12 cellular contexts compared by ENCODE assay signal in genomic region chr5:96079075-96079474, GRCh38.
DNase-seq lines count a peak whose midpoint lies in the region; ATAC-seq and TF ChIP-seq lines count a peak whose summit lies in the region.
"Had no signal": no experiment of that assay in that cellular context is flagged by ENCODE, and none has a peak within 500 bp of the region (broad histone marks: within the 10 kb centered on the region; RNA-seq: fewer than 3 reads in every experiment).

No MANE protein-coding gene starts in this region.

- TF ChIP-seq CTCF in MCF 10A (IDR thresholded peaks at IDR 0.05; ENCODE audit: unreplicated experiment) = no peak
- no peak for TF ChIP-seq CTCF in breast epithelium (IDR thresholded peaks at IDR 0.05)
- TF ChIP-seq CTCF in foreskin keratinocyte (conservative IDR thresholded peaks at IDR 0.05) = no peak

- POLR2A ChIA-PET in MCF 10A (lab: Yijun Ruan, JAX) = interaction anchor here (0.6 to 6.3 kb wide), 24 partner anchors 9 to 582 kb away, joined by 3 to 70 read pairs (median 4); partner anchors contain the start of gene ELL2

- ATAC-seq in foreskin keratinocyte (peak; percentile 89), GM18505 (IDR thresholded peaks at IDR 0.05; ENCODE audit: unreplicated experiment) (no peak), HG02885 (IDR thresholded peaks at IDR 0.05; ENCODE audit: poor library complexity, unreplicated experiment) (no peak)

- H3K4me1 Mint-ChIP-seq in MCF 10A (ENCODE audit: insufficient read depth, unreplicated experiment) = peaks cover 57% of the 10 kb centered on the region
- H3K4me1 Mint-ChIP-seq in T-helper 1 cell treated with Interleukin-12 subunit alpha and Interleukin-12 subunit beta and Interleukin-4 antibody, amounts not matched to agents 30 μg/mL and 1 μg/mL, for 36 hours (ENCODE audit: low read depth) = peaks cover 21% of the 10 kb centered on the region
- H3K4me1 Mint-ChIP-seq: activated B cell treated with CpG ODN at 0.5 μM for 24 hours had no signal

- no peak overlapping the region for H3K4me3 ChIP-seq in breast epithelium
- H3K4me3 ChIP-seq: esophagus muscularis mucosa had no signal

- no peak for TF ChIP-seq POLR2A in breast epithelium (IDR thresholded peaks at IDR 0.05)
- TF ChIP-seq POLR2A in GM18505 (IDR thresholded peaks at IDR 0.05; ENCODE audit: borderline replicate concordance, extremely low read depth, insufficient read depth, insufficient read length) = no peak

- H3K4me1 ChIP-seq in breast epithelium = no peaks in the 10 kb centered on the region
- H3K4me1 ChIP-seq in foreskin keratinocyte = peaks cover 57% of the 10 kb centered on the region

- BruUV-seq in MCF 10A (replicated peaks; lab: Mats Ljungman, UMichigan) = no TSS peak

- H3K4me3 Mint-ChIP-seq in MCF 10A (ENCODE audit: unreplicated experiment) = peak overlapping the region; percentile 25
- no peak overlapping the region for H3K4me3 Mint-ChIP-seq in T-helper 1 cell treated with Interleukin-12 subunit alpha and Interleukin-12 subunit beta and Interleukin-4 antibody, amounts not matched to agents 30 μg/mL and 1 μg/mL, for 36 hours
- H3K4me3 Mint-ChIP-seq: activated B cell treated with CpG ODN at 0.5 μM for 24 hours had no signal

- H3K36me3 Mint-ChIP-seq in MCF 10A (ENCODE audit: insufficient read depth, unreplicated experiment) = peaks cover 6% of the 10 kb centered on the region
- peaks cover 2% of the 10 kb centered on the region for H3K36me3 Mint-ChIP-seq in T-helper 1 cell treated with Interleukin-12 subunit alpha and Interleukin-12 subunit beta and Interleukin-4 antibody, amounts not matched to agents 30 μg/mL and 1 μg/mL, for 36 hours (ENCODE audit: low read depth)

- DNase-seq in MCF 10A (ENCODE audit: unreplicated experiment) = peak; percentile 93
- no peak for DNase-seq in breast epithelium (ENCODE audit: low spot score in 2 of 2)
- DNase-seq in foreskin keratinocyte = peak; percentile 91 to 96
- peak; percentile 42 for DNase-seq in superior temporal gyrus (ENCODE audit: extremely low spot score)
- no peak for DNase-seq in G401 (ENCODE audit: low spot score)
- DNase-seq: activated B cell treated with CpG ODN at 0.5 μM for 24 hours, DMS79, NCI-H1436 had no signal

- peak overlapping the region; percentile 96 for H3K27ac Mint-ChIP-seq in MCF 10A (ENCODE audit: low read depth, unreplicated experiment)
- H3K27ac Mint-ChIP-seq in T-helper 1 cell treated with Interleukin-12 subunit alpha and Interleukin-12 subunit beta and Interleukin-4 antibody, amounts not matched to agents 30 μg/mL and 1 μg/mL, for 36 hours = peak overlapping the region; percentile 46
- H3K27ac Mint-ChIP-seq: activated B cell treated with CpG ODN at 0.5 μM for 24 hours had no signal

- H3K27me3 Mint-ChIP-seq in MCF 10A (ENCODE audit: insufficient read depth, unreplicated experiment) = no peaks in the 10 kb centered on the region
- no peaks in the 10 kb centered on the region for H3K27me3 Mint-ChIP-seq in T-helper 1 cell treated with Interleukin-12 subunit alpha and Interleukin-12 subunit beta and Interleukin-4 antibody, amounts not matched to agents 30 μg/mL and 1 μg/mL, for 36 hours (ENCODE audit: low read depth)

- no peaks in the 10 kb centered on the region for H3K36me3 ChIP-seq in breast epithelium
- H3K36me3 ChIP-seq: esophagus muscularis mucosa had no signal

- no peaks in the 10 kb centered on the region for H3K9me3 Mint-ChIP-seq in MCF 10A (ENCODE audit: unreplicated experiment)
- no peaks in the 10 kb centered on the region for H3K9me3 Mint-ChIP-seq in T-helper 1 cell treated with Interleukin-12 subunit alpha and Interleukin-12 subunit beta and Interleukin-4 antibody, amounts not matched to agents 30 μg/mL and 1 μg/mL, for 36 hours
- H3K9me3 Mint-ChIP-seq: activated B cell treated with CpG ODN at 0.5 μM for 24 hours had no signal

- in situ Hi-C loops in G401 (cut with HindIII; ENCODE audit: low sequenced_read_pairs) = no loop called here

- H3K27me3 ChIP-seq in breast epithelium (no peaks in the 10 kb centered on the region), foreskin keratinocyte (no peaks in the 10 kb centered on the region)
- H3K27me3 ChIP-seq: esophagus muscularis mucosa had no signal

- H3K27ac ChIP-seq in breast epithelium (no peak overlapping the region), foreskin keratinocyte (peak overlapping the region; percentile 93)
- H3K27ac ChIP-seq: esophagus muscularis mucosa had no signal

- no peaks in the 10 kb centered on the region for H3K9me3 ChIP-seq in breast epithelium
- H3K9me3 ChIP-seq: esophagus muscularis mucosa had no signal

- intact Hi-C loops in MCF 10A (cut with micrococcal nuclease) (loop anchor here (1.0 to 2.0 kb wide), 4 partner anchors 13 to 258 kb away; partner anchors contain the start of gene ELL2), breast epithelium (cut with DNase I; ENCODE audit: low total_unique reads) (no loop called here)

- CTCF ChIA-PET in MCF 10A (lab: Yijun Ruan, JAX) = interaction anchor here (2.5 kb wide), 1 partner anchor 256 kb away, joined by 11 read pairs; no protein-coding TSS in a partner anchor

Comparison
In these comparisons a context has a peak if more than half of its experiments do, and no peak if none do; other contexts are left out.
1. DNase-seq: peak in MCF 10A (single experiment), foreskin keratinocyte (2 of 2) and superior temporal gyrus (single experiment); none in breast epithelium (0 of 2) and G401 (single experiment).